In genomic region chr3:191699546-191699945, GRCh38 we compare ENCODE assay signal across 8 cellular contexts.
"Had no signal": no experiment of that assay in that cellular context is flagged by ENCODE, and none has a peak within 500 bp of the region (broad histone marks: within the 10 kb centered on the region; RNA-seq: fewer than 3 reads in every experiment).

No MANE protein-coding gene starts in this region.

- FAIRE-seq: HepG2, HTR-8/SVneo had no signal

- DNase-seq: IMR-90, KBM-7, KG1 had no signal

- ATAC-seq: HepG2 had no signal

- H3K27me3 Mint-ChIP-seq: IgD-negative memory B cell had no signal

- H3K9ac ChIP-seq: KMS-11 had no signal

- H3K27ac ChIP-seq: HL-60, KMS-11 had no signal

- H3K4me3 Mint-ChIP-seq: IgD-negative memory B cell had no signal

- H3K36me3 Mint-ChIP-seq: IgD-negative memory B cell had no signal

- H3K4me2 ChIP-seq: KMS-11 had no signal

- H3K4me1 Mint-ChIP-seq: IgD-negative memory B cell had no signal

- H3K27ac Mint-ChIP-seq: IgD-negative memory B cell had no signal
